22 cellular contexts compared by ENCODE assay signal in genomic region chr17:41544935-41545334, GRCh38. TPM values are rescaled to one million over a fixed set of nuclear protein-coding genes. Genes with fewer than 3 reads are reported as not detected.
DNase-seq lines count a peak whose midpoint lies in the region; ATAC-seq, FAIRE-seq and TF ChIP-seq lines count a peak whose summit lies in the region.
"Had no signal": no experiment of that assay in that cellular context is flagged by ENCODE, and none has a peak within 500 bp of the region (broad histone marks: within the 10 kb centered on the region; RNA-seq: fewer than 3 reads in every experiment).

No MANE protein-coding gene starts in this region.

- H3K36me3 ChIP-seq in HepG2 (replicated peaks in 1 of 2; ENCODE audit: control insufficient read depth in 1 of 2, insufficient read depth in 2 of 2, low read length in 2 of 2) (no peaks in the 10 kb centered on the region), right lobe of liver (no peaks in the 10 kb centered on the region), iPS-18a (ENCODE audit: control insufficient read depth, low read depth, low read length) (no peaks in the 10 kb centered on the region)
- H3K36me3 ChIP-seq: esophagus muscularis mucosa, gastroesophageal sphincter, uterus had no signal

- TF ChIP-seq POLR2A in HepG2 (IDR thresholded peaks at IDR 0.05; ENCODE audit: insufficient read depth in 1 of 2, low read depth in 2 of 2, low read length in 2 of 2) (no peak), right lobe of liver (IDR thresholded peaks at IDR 0.05) (no peak)

- 49% methylated on average over 5 of the region's 5 CpGs for WGBS in HepG2 (ENCODE audit: low lambda C conversion rate)
- WGBS in right lobe of liver (ENCODE audit: insufficient coverage, low coverage, low lambda C conversion rate, missing lambda C conversion rate) = 83% methylated on average over 5 of the region's 5 CpGs

- no peak for TF ChIP-seq EP300 in HepG2 (IDR thresholded peaks at IDR 0.05; ENCODE audit: low read depth in 2 of 2, low read length in 2 of 2)
- no peak for TF ChIP-seq EP300 in HepG2 (CRISPR knock-in tag; IDR thresholded peaks at IDR 0.05; ENCODE audit: borderline replicate concordance)

- peak overlapping the region; percentile 76 for H3K4me2 ChIP-seq in HepG2 (ENCODE audit: low read depth, low read length)

- POLR2A ChIA-PET in HepG2 (lab: Yijun Ruan, JAX) = interaction anchor here (1.0 to 1.3 kb wide), 3 partner anchors 16 to 144 kb away, joined by 3 to 19 read pairs (median 6); partner anchors contain the start of genes EIF1 and KRT19

- in situ Hi-C loops in HepG2 (cut with HindIII; ENCODE audit: extremely low pct_ligation_motif_present, low pct_unique_long_range_greater_than_20kb) = loop anchor here (5.0 kb wide), 2 partner anchors 58 to 117 kb away; partner anchors contain the start of gene KRT36

- no peak for ATAC-seq in HepG2
- ATAC-seq in right lobe of liver = no peak
- ATAC-seq: gastroesophageal sphincter, left cardiac atrium, T-helper 17 cell had no signal

- H3K4me1 ChIP-seq in HepG2 (ENCODE audit: insufficient read depth, low read length) (peaks cover 57% of the 10 kb centered on the region), right lobe of liver (peaks cover 0 to 7% (median 2%) of the 10 kb centered on the region in 4 donors), iPS-18a (ENCODE audit: control insufficient read depth, low read depth, low read length) (peaks cover 24% of the 10 kb centered on the region)

- no peaks in the 10 kb centered on the region for H3K79me2 ChIP-seq in HepG2 (ENCODE audit: insufficient read depth, low read length)

- H3K27ac ChIP-seq in HepG2 (ENCODE audit: extremely low read length, insufficient read depth, low read length) = no peak overlapping the region
- no peak overlapping the region for H3K27ac ChIP-seq in right lobe of liver
- no peak overlapping the region for H3K27ac ChIP-seq in iPS-18a (ENCODE audit: low read length)
- H3K27ac ChIP-seq: esophagus muscularis mucosa, gastroesophageal sphincter, uterus had no signal

- TF ChIP-seq RAD21 in HepG2 (CRISPR knock-in tag; IDR thresholded peaks at IDR 0.05) = no peak

- TF ChIP-seq CTCF in HepG2 (CRISPR knock-in tag; IDR thresholded peaks at IDR 0.05) (no peak), right lobe of liver (IDR thresholded peaks at IDR 0.05) (no peak), D721Med (IDR thresholded peaks at IDR 0.05; ENCODE audit: insufficient read depth, missing control alignments) (no peak)

- H3K9me3 ChIP-seq in HepG2 (ENCODE audit: low read length) (no peaks in the 10 kb centered on the region), right lobe of liver (no peaks in the 10 kb centered on the region), iPS-18a (ENCODE audit: control insufficient read depth, low read depth, low read length) (no peaks in the 10 kb centered on the region)
- H3K9me3 ChIP-seq: uterus had no signal

- FAIRE-seq in HepG2 (lab: Jason Lieb, UNC) = no peak
- no peak for FAIRE-seq in D721Med (lab: Jason Lieb, UNC)
- FAIRE-seq: H54 had no signal

- H3K27me3 ChIP-seq in HepG2 (ENCODE audit: control insufficient read depth in 1 of 2, insufficient read depth in 2 of 2, low read length in 2 of 2) (peaks cover 2 to 14% of the 10 kb centered on the region in 2 experiments; a peak in 1 of 5 replicates), right lobe of liver (peaks cover 0 to 8% of the 10 kb centered on the region in 2 donors), iPS-18a (ENCODE audit: control insufficient read depth, insufficient read depth, low read length) (peaks cover 4% of the 10 kb centered on the region)
- H3K27me3 ChIP-seq: esophagus muscularis mucosa, gastroesophageal sphincter, uterus had no signal

- H2AFZ ChIP-seq in HepG2 (ENCODE audit: low read length) = no peak overlapping the region

- H3K9ac ChIP-seq in HepG2 (ENCODE audit: insufficient read depth, low read depth, low read length) = no peak overlapping the region
- no peak overlapping the region for H3K9ac ChIP-seq in iPS-18a (ENCODE audit: low read length)

- intact Hi-C loops in HepG2 (cut with micrococcal nuclease; ENCODE audit: unreplicated experiment) = no loop called here
- intact Hi-C loops in right lobe of liver (cut with DNase I) = no loop called here

- 0 out of 6 replicates have a peak overlapping the region, but pooled peaks of 1 of the 3 experiments have one; percentile 47 for H3K4me3 ChIP-seq in HepG2 (replicated peaks in 1 of 3; ENCODE audit: insufficient read depth in 1 of 3, low read depth in 2 of 3, low read length in 3 of 3)
- no peak overlapping the region for H3K4me3 ChIP-seq in right lobe of liver
- peak overlapping the region; percentile 22 for H3K4me3 ChIP-seq in iPS-18a (ENCODE audit: low read length)
- H3K4me3 ChIP-seq: esophagus muscularis mucosa, gastroesophageal sphincter, uterus had no signal

- DNase-seq in HepG2 (ENCODE audit: low spot score) (no peak), right lobe of liver (no peak), D721Med (ENCODE audit: insufficient read length, low spot score) (no peak), NCI-H2171 (lab: John Stamatoyannopoulos, UW) (no peak), A172 (ENCODE audit: low spot score) (no peak)
- DNase-seq: activated CD4-positive, alpha-beta T cell treated with anti-CD3 and anti-CD28 coated beads, Interleukin-2, amount 50 U/mL, for 1 hour; amniotic stem cell; central memory CD4-positive, alpha-beta T cell; GF-D8; left cardiac atrium; NCI-H1417 treated with DMSO at 0.1 percent for 48 hours; substantia nigra; T-helper 17 cell; uterus had no signal

- no peaks in the 10 kb centered on the region for H4K20me1 ChIP-seq in HepG2 (ENCODE audit: insufficient read depth, low read length)

- CTCF ChIA-PET in HepG2 (lab: Yijun Ruan, JAX; ENCODE audit: low intra/inter-chr PET ratio, low total read pairs) = no interaction called here

- no TSS peak for BruUV-seq in HepG2 (replicated peaks; lab: Mats Ljungman, UMichigan)

RNA-seq across cellular contexts. Expression of gene KRT19, which starts 16.8 kb away (rescaled TPM):
- total RNA-seq in HepG2 (2016; rRNA removed; fragmentation: Illumina TruSeq; extraction: Trizol) = 114 and 131 TPM in 2 replicates
- total RNA-seq in HepG2 (2016; cell fraction: cytosol; rRNA removed; fragmentation: Illumina TruSeq; extraction: Trizol; ENCODE audit: low read depth) = 56.4 and 59.6 TPM in 2 replicates
- 112 and 133 TPM in 2 replicates for total RNA-seq in HepG2 (2016; cell fraction: insoluble cytoplasmic fraction; rRNA removed; fragmentation: Illumina TruSeq; extraction: Trizol)
- 51.6 and 55.7 TPM in 2 replicates for total RNA-seq in HepG2 (2016; cell fraction: membrane; rRNA removed; fragmentation: Illumina TruSeq; extraction: Trizol)
- 57.9 and 58.1 TPM in 2 replicates for total RNA-seq in HepG2 (2016; cell fraction: nucleus; rRNA removed; fragmentation: Illumina TruSeq; extraction: Trizol)
- 142 and 154 TPM in 2 replicates for polyA plus RNA-seq in HepG2 (2011; rRNA removed)
- polyA plus RNA-seq in HepG2 (2011; cell fraction: cytosol; rRNA removed) = 133 and 195 TPM in 2 replicates
- 87.0 and 93.3 TPM in 2 replicates for polyA plus RNA-seq in HepG2 (2011; cell fraction: nucleus; rRNA removed)
- 47.9 and 55.2 TPM in 2 replicates for polyA plus RNA-seq in HepG2 (2012)
- 48.0 and 50.3 TPM in 2 replicates for polyA plus RNA-seq in HepG2 (2016; cell fraction: cytosol; fragmentation: Illumina TruSeq; extraction: Trizol; ENCODE audit: low read depth)
- polyA plus RNA-seq in HepG2 (2016; cell fraction: insoluble cytoplasmic fraction; fragmentation: Illumina TruSeq; extraction: Trizol; ENCODE audit: low read depth) = 100 and 108 TPM in 2 replicates
- polyA plus RNA-seq in HepG2 (2016; cell fraction: membrane; fragmentation: Illumina TruSeq; extraction: Trizol; ENCODE audit: low read depth) = 41.2 and 41.6 TPM in 2 replicates
- 79.3 and 85.0 TPM in 2 replicates for polyA plus RNA-seq in HepG2 (2016; cell fraction: nucleus; fragmentation: Illumina TruSeq; extraction: Trizol; ENCODE audit: insufficient read depth, low read depth)
- 163 and 173 TPM in 2 replicates for polyA minus RNA-seq in HepG2 (2011; rRNA and poly(A)+ RNA removed; ENCODE audit: low replicate concordance)
- 82.1 and 108 TPM in 2 replicates for polyA minus RNA-seq in HepG2 (2011; cell fraction: cytosol; rRNA and poly(A)+ RNA removed)
- polyA minus RNA-seq in HepG2 (2011; cell fraction: nucleus; rRNA and poly(A)+ RNA removed) = 23.6 and 27.8 TPM in 2 replicates
- total RNA-seq in right lobe of liver = 1 to 10 TPM in 5 of 6 experiments, under 1 TPM in 1; 0.87 to 4.3 (median 2.5) TPM
- 8.5 and 11.5 TPM in 2 replicates for total RNA-seq in A172 (2014; rRNA removed; shearing (Covaris generic))
- total RNA-seq: T-helper 17 cell had no signal
- polyA plus RNA-seq: CD14-positive monocyte had no signal

RNA-seq across cellular contexts. Expression of gene KRT15, which starts 26.2 kb away (rescaled TPM):
- total RNA-seq in HepG2 (2016; rRNA removed; fragmentation: Illumina TruSeq; extraction: Trizol) (0.46 and 0.94 TPM in 2 replicates), right lobe of liver (not detected)
- 0.26 and 0.30 TPM in 2 replicates for total RNA-seq in HepG2 (2016; cell fraction: cytosol; rRNA removed; fragmentation: Illumina TruSeq; extraction: Trizol; ENCODE audit: low read depth)
- 0.52 and 0.62 TPM in 2 replicates for total RNA-seq in HepG2 (2016; cell fraction: insoluble cytoplasmic fraction; rRNA removed; fragmentation: Illumina TruSeq; extraction: Trizol)
- total RNA-seq in HepG2 (2016; cell fraction: membrane; rRNA removed; fragmentation: Illumina TruSeq; extraction: Trizol) = 0.53 and 0.59 TPM in 2 replicates
- 0.63 and 1.2 TPM in 2 replicates for total RNA-seq in HepG2 (2016; cell fraction: nucleus; rRNA removed; fragmentation: Illumina TruSeq; extraction: Trizol)
- 0.63 and 1.2 TPM in 2 replicates for polyA plus RNA-seq in HepG2 (2011; rRNA removed)
- 0.85 and 0.87 TPM in 2 replicates for polyA plus RNA-seq in HepG2 (2011; cell fraction: cytosol; rRNA removed)
- 1.6 and 2.2 TPM in 2 replicates for polyA plus RNA-seq in HepG2 (2011; cell fraction: nucleus; rRNA removed)
- polyA plus RNA-seq in HepG2 (2012) = 0.27 and 0.33 TPM in 2 replicates
- polyA plus RNA-seq in HepG2 (2016; cell fraction: cytosol; fragmentation: Illumina TruSeq; extraction: Trizol; ENCODE audit: low read depth) = 0.18 and 0.42 TPM in 2 replicates
- 0.56 and 0.61 TPM in 2 replicates for polyA plus RNA-seq in HepG2 (2016; cell fraction: insoluble cytoplasmic fraction; fragmentation: Illumina TruSeq; extraction: Trizol; ENCODE audit: low read depth)
- polyA plus RNA-seq in HepG2 (2016; cell fraction: membrane; fragmentation: Illumina TruSeq; extraction: Trizol; ENCODE audit: low read depth) = 0.31 and 0.50 TPM in 2 replicates
- polyA plus RNA-seq in HepG2 (2016; cell fraction: nucleus; fragmentation: Illumina TruSeq; extraction: Trizol; ENCODE audit: insufficient read depth, low read depth) = 1.0 TPM in 2 replicates
- 0.28 and 4.2 TPM in 2 replicates for polyA minus RNA-seq in HepG2 (2011; rRNA and poly(A)+ RNA removed; ENCODE audit: low replicate concordance)
- polyA minus RNA-seq in HepG2 (2011; cell fraction: cytosol; rRNA and poly(A)+ RNA removed) = 1.1 TPM in 1 of 2 replicates, not detected in the other
- 0.39 and 0.62 TPM in 2 replicates for polyA minus RNA-seq in HepG2 (2011; cell fraction: nucleus; rRNA and poly(A)+ RNA removed)
- 29.8 and 31.9 TPM in 2 replicates for total RNA-seq in A172 (2014; rRNA removed; shearing (Covaris generic))
- total RNA-seq: neural crest cell, T-helper 17 cell had no signal
- polyA plus RNA-seq: CD14-positive monocyte had no signal

RNA-seq across cellular contexts. Expression of gene KRT9, which starts 26.9 kb away (rescaled TPM):
- total RNA-seq in HepG2 (2016; rRNA removed; fragmentation: Illumina TruSeq; extraction: Trizol) (not detected in 2 replicates), right lobe of liver (not detected)
- not detected in 2 replicates for total RNA-seq in HepG2 (2016; cell fraction: cytosol; rRNA removed; fragmentation: Illumina TruSeq; extraction: Trizol; ENCODE audit: low read depth)
- not detected in 2 replicates for total RNA-seq in HepG2 (2016; cell fraction: insoluble cytoplasmic fraction; rRNA removed; fragmentation: Illumina TruSeq; extraction: Trizol)
- not detected in 2 replicates for total RNA-seq in HepG2 (2016; cell fraction: membrane; rRNA removed; fragmentation: Illumina TruSeq; extraction: Trizol)
- not detected in 2 replicates for total RNA-seq in HepG2 (2016; cell fraction: nucleus; rRNA removed; fragmentation: Illumina TruSeq; extraction: Trizol)
- polyA plus RNA-seq in HepG2 (2011; rRNA removed) = not detected in 2 replicates
- polyA plus RNA-seq in HepG2 (2011; cell fraction: cytosol; rRNA removed) = not detected in 2 replicates
- not detected in 2 replicates for polyA plus RNA-seq in HepG2 (2011; cell fraction: nucleus; rRNA removed)
- polyA plus RNA-seq in HepG2 (2012) = not detected in 2 replicates
- polyA plus RNA-seq in HepG2 (2016; cell fraction: cytosol; fragmentation: Illumina TruSeq; extraction: Trizol; ENCODE audit: low read depth) = not detected in 2 replicates
- polyA plus RNA-seq in HepG2 (2016; cell fraction: insoluble cytoplasmic fraction; fragmentation: Illumina TruSeq; extraction: Trizol; ENCODE audit: low read depth) = not detected in 2 replicates
- polyA plus RNA-seq in HepG2 (2016; cell fraction: membrane; fragmentation: Illumina TruSeq; extraction: Trizol; ENCODE audit: low read depth) = not detected in 2 replicates
- not detected in 2 replicates for polyA plus RNA-seq in HepG2 (2016; cell fraction: nucleus; fragmentation: Illumina TruSeq; extraction: Trizol; ENCODE audit: insufficient read depth, low read depth)
- 0.19 TPM in 1 of 2 replicates, not detected in the other for polyA minus RNA-seq in HepG2 (2011; rRNA and poly(A)+ RNA removed; ENCODE audit: low replicate concordance)
- polyA minus RNA-seq in HepG2 (2011; cell fraction: cytosol; rRNA and poly(A)+ RNA removed) = not detected in 2 replicates
- not detected in 2 replicates for polyA minus RNA-seq in HepG2 (2011; cell fraction: nucleus; rRNA and poly(A)+ RNA removed)
- not detected in 2 replicates for total RNA-seq in A172 (2014; rRNA removed; shearing (Covaris generic))
- total RNA-seq: esophagus muscularis mucosa, gastroesophageal sphincter, left cardiac atrium, M059J, neural crest cell, pulmonary artery endothelial cell, T-helper 17 cell had no signal
- polyA plus RNA-seq: CD14-positive monocyte had no signal

RNA-seq across cellular contexts. Expression of gene KRT13, which starts 39.5 kb away (rescaled TPM):
- total RNA-seq in HepG2 (2016; rRNA removed; fragmentation: Illumina TruSeq; extraction: Trizol) = not detected in 2 replicates
- not detected in 2 replicates for total RNA-seq in HepG2 (2016; cell fraction: cytosol; rRNA removed; fragmentation: Illumina TruSeq; extraction: Trizol; ENCODE audit: low read depth)
- not detected in 2 replicates for total RNA-seq in HepG2 (2016; cell fraction: insoluble cytoplasmic fraction; rRNA removed; fragmentation: Illumina TruSeq; extraction: Trizol)
- total RNA-seq in HepG2 (2016; cell fraction: membrane; rRNA removed; fragmentation: Illumina TruSeq; extraction: Trizol) = not detected in 2 replicates
- total RNA-seq in HepG2 (2016; cell fraction: nucleus; rRNA removed; fragmentation: Illumina TruSeq; extraction: Trizol) = not detected in 2 replicates
- polyA plus RNA-seq in HepG2 (2011; rRNA removed) = 0.30 TPM in 1 of 2 replicates, not detected in the other
- 0.05 TPM in 1 of 2 replicates, not detected in the other for polyA plus RNA-seq in HepG2 (2011; cell fraction: cytosol; rRNA removed)
- polyA plus RNA-seq in HepG2 (2011; cell fraction: nucleus; rRNA removed) = 0.09 TPM in 1 of 2 replicates, not detected in the other
- polyA plus RNA-seq in HepG2 (2012) = not detected in 2 replicates
- polyA plus RNA-seq in HepG2 (2016; cell fraction: cytosol; fragmentation: Illumina TruSeq; extraction: Trizol; ENCODE audit: low read depth) = not detected in 2 replicates
- polyA plus RNA-seq in HepG2 (2016; cell fraction: insoluble cytoplasmic fraction; fragmentation: Illumina TruSeq; extraction: Trizol; ENCODE audit: low read depth) = not detected in 2 replicates
- polyA plus RNA-seq in HepG2 (2016; cell fraction: membrane; fragmentation: Illumina TruSeq; extraction: Trizol; ENCODE audit: low read depth) = not detected in 2 replicates
- polyA plus RNA-seq in HepG2 (2016; cell fraction: nucleus; fragmentation: Illumina TruSeq; extraction: Trizol; ENCODE audit: insufficient read depth, low read depth) = not detected in 2 replicates
- 0.70 TPM in 1 of 2 replicates, not detected in the other for polyA minus RNA-seq in HepG2 (2011; rRNA and poly(A)+ RNA removed; ENCODE audit: low replicate concordance)
- not detected in 2 replicates for polyA minus RNA-seq in HepG2 (2011; cell fraction: cytosol; rRNA and poly(A)+ RNA removed)
- not detected in 2 replicates for polyA minus RNA-seq in HepG2 (2011; cell fraction: nucleus; rRNA and poly(A)+ RNA removed)
- total RNA-seq in right lobe of liver = 1 to 10 TPM in 1 of 6 experiments, not detected in 5; 1.6 TPM
- total RNA-seq in A172 (2014; rRNA removed; shearing (Covaris generic)) = 2.7 and 2.8 TPM in 2 replicates
- total RNA-seq: left cardiac atrium, neural crest cell, pulmonary artery endothelial cell, T-helper 17 cell had no signal
- polyA plus RNA-seq: CD14-positive monocyte had no signal

RNA-seq across cellular contexts. Expression of gene KRT14, which starts 41.8 kb away (rescaled TPM):
- total RNA-seq in HepG2 (2016; rRNA removed; fragmentation: Illumina TruSeq; extraction: Trizol) (not detected in 2 replicates), right lobe of liver (under 1 TPM in 1 of 6 experiments, not detected in 5; 0.24 TPM)
- total RNA-seq in HepG2 (2016; cell fraction: cytosol; rRNA removed; fragmentation: Illumina TruSeq; extraction: Trizol; ENCODE audit: low read depth) = not detected in 2 replicates
- not detected in 2 replicates for total RNA-seq in HepG2 (2016; cell fraction: insoluble cytoplasmic fraction; rRNA removed; fragmentation: Illumina TruSeq; extraction: Trizol)
- total RNA-seq in HepG2 (2016; cell fraction: membrane; rRNA removed; fragmentation: Illumina TruSeq; extraction: Trizol) = not detected in 2 replicates
- total RNA-seq in HepG2 (2016; cell fraction: nucleus; rRNA removed; fragmentation: Illumina TruSeq; extraction: Trizol) = not detected in 2 replicates
- polyA plus RNA-seq in HepG2 (2011; rRNA removed) = 0.09 and 0.37 TPM in 2 replicates
- polyA plus RNA-seq in HepG2 (2011; cell fraction: cytosol; rRNA removed) = 0.03 and 0.04 TPM in 2 replicates
- polyA plus RNA-seq in HepG2 (2011; cell fraction: nucleus; rRNA removed) = not detected in 2 replicates
- not detected in 2 replicates for polyA plus RNA-seq in HepG2 (2012)
- not detected in 2 replicates for polyA plus RNA-seq in HepG2 (2016; cell fraction: cytosol; fragmentation: Illumina TruSeq; extraction: Trizol; ENCODE audit: low read depth)
- polyA plus RNA-seq in HepG2 (2016; cell fraction: insoluble cytoplasmic fraction; fragmentation: Illumina TruSeq; extraction: Trizol; ENCODE audit: low read depth) = not detected in 2 replicates
- not detected in 2 replicates for polyA plus RNA-seq in HepG2 (2016; cell fraction: membrane; fragmentation: Illumina TruSeq; extraction: Trizol; ENCODE audit: low read depth)
- polyA plus RNA-seq in HepG2 (2016; cell fraction: nucleus; fragmentation: Illumina TruSeq; extraction: Trizol; ENCODE audit: insufficient read depth, low read depth) = not detected in 2 replicates
- 9.6 TPM in 1 of 2 replicates, not detected in the other for polyA minus RNA-seq in HepG2 (2011; rRNA and poly(A)+ RNA removed; ENCODE audit: low replicate concordance)
- polyA minus RNA-seq in HepG2 (2011; cell fraction: cytosol; rRNA and poly(A)+ RNA removed) = not detected in 2 replicates
- not detected in 2 replicates for polyA minus RNA-seq in HepG2 (2011; cell fraction: nucleus; rRNA and poly(A)+ RNA removed)
- total RNA-seq in A172 (2014; rRNA removed; shearing (Covaris generic)) = not detected in 2 replicates
- total RNA-seq: neural crest cell, T-helper 17 cell had no signal
- polyA plus RNA-seq: CD14-positive monocyte had no signal

Comparison
In these comparisons a context has a peak if more than half of its experiments do, and no peak if none do; other contexts are left out.
1. RNA of gene KRT15, which starts 26.2 kb away (total RNA-seq): 29.8 to 31.9 TPM in A172; 0.26 to 1.2 TPM in HepG2 and not detected in right lobe of liver; every median in the first group is over 10 times any median in the second.